In genomic region chr1:117628343-117628742, GRCh38 we compare ENCODE assay signal across 16 cellular contexts. TPM values are rescaled to one million over a fixed set of nuclear protein-coding genes. Genes with fewer than 3 reads are reported as not detected.
"Had no signal": no experiment of that assay in that cellular context is flagged by ENCODE, and none has a peak within 500 bp of the region (broad histone marks: within the 10 kb centered on the region; RNA-seq: fewer than 3 reads in every experiment).

No MANE protein-coding gene starts in this region.

- H3K4me2 ChIP-seq: PC-9 had no signal

- H3K27ac ChIP-seq: PC-9, SK-N-MC, VCaP had no signal

- DNase-seq: activated CD4-positive, alpha-beta T cell treated with anti-CD3 and anti-CD28 coated beads for 4 hours; activated CD8-positive, alpha-beta memory T cell treated with anti-CD3 and anti-CD28 coated beads, Interleukin-2, amount 50 U/mL, for 48 hours; activated CD8-positive, alpha-beta T cell treated with anti-CD3 and anti-CD28 coated beads, Interleukin-2, amount 10 ng/mL, durations not matched to agents 7 days and 5 days; activated naive CD4-positive, alpha-beta T cell treated with anti-CD3 and anti-CD28 coated beads, Interleukin-2, amount 50 U/mL, for 16 hours; activated naive CD8-positive, alpha-beta T cell treated with anti-CD3 and anti-CD28 coated beads, Interleukin-2, amount 10 ng/mL, durations not matched to agents 7 days and 5 days; activated T-cell treated with anti-CD3 and anti-CD28 coated beads, Interleukin-2, amount 50 U/mL, for 1 hour; aorta; central memory CD4-positive, alpha-beta T cell; NCI-H1092; NCI-H1930; T-cell had no signal

- H3K9me3 Mint-ChIP-seq: activated naive CD8-positive, alpha-beta T cell treated with anti-CD3 and anti-CD28 coated beads, Interleukin-2, amount 10 ng/mL, durations not matched to agents 7 days and 5 days; T-cell had no signal

- H3K4me3 ChIP-seq: PC-9, SK-N-MC had no signal

- H3K27ac Mint-ChIP-seq: activated CD8-positive, alpha-beta T cell treated with anti-CD3 and anti-CD28 coated beads, Interleukin-2, amount 10 ng/mL, durations not matched to agents 7 days and 5 days; activated naive CD8-positive, alpha-beta T cell treated with anti-CD3 and anti-CD28 coated beads, Interleukin-2, amount 10 ng/mL, durations not matched to agents 7 days and 5 days had no signal

- H3K4me3 Mint-ChIP-seq: activated CD8-positive, alpha-beta T cell treated with anti-CD3 and anti-CD28 coated beads, Interleukin-2, amount 10 ng/mL, durations not matched to agents 7 days and 5 days; activated naive CD8-positive, alpha-beta T cell treated with anti-CD3 and anti-CD28 coated beads, Interleukin-2, amount 10 ng/mL, durations not matched to agents 7 days and 5 days; T-cell had no signal

- ATAC-seq: activated CD8-positive, alpha-beta T cell treated with anti-CD3 and anti-CD28 coated beads, Interleukin-2, amount 10 ng/mL, durations not matched to agents 7 days and 5 days; Right ventricle myocardium inferior; T-cell had no signal

- H2AFZ ChIP-seq: PC-9 had no signal

RNA-seq across cellular contexts. Expression of gene TENT5C, which starts 22.5 kb away (rescaled TPM):
- total RNA-seq: LHCN-M2 had no signal
